8 cellular contexts compared by ENCODE assay signal in genomic region chr19:37932985-37933953, GRCh38. TPM values are rescaled to one million over a fixed set of nuclear protein-coding genes. Genes with fewer than 3 reads are reported as not detected.
DNase-seq lines count a peak whose midpoint lies in the region; ATAC-seq and TF ChIP-seq lines count a peak whose summit lies in the region.
"Had no signal": no experiment of that assay in that cellular context is flagged by ENCODE, and none has a peak within 500 bp of the region (broad histone marks: within the 10 kb centered on the region; RNA-seq: fewer than 3 reads in every experiment).

No MANE protein-coding gene starts in this region.

- POLR2A ChIA-PET in RWPE1 (lab: Yijun Ruan, JAX; ENCODE audit: low non-redundant PET): interaction anchor here (2.0 kb wide), 1 partner anchor 71 kb away, joined by 8 read pairs; no protein-coding TSS in a partner anchor

- peaks cover 49% of the 10 kb centered on the region for H3K36me3 Mint-ChIP-seq in HFFc6 (ENCODE audit: low read depth)
- H3K36me3 Mint-ChIP-seq in stimulated activated memory B cell treated with anti-CD40 and anti-IgM and Interleukin-4, amounts not matched to agents 10 μg/mL and 1 μg/mL and 100 μg/mL, for 72 hours: peaks cover 32% of the 10 kb centered on the region

- no peak overlapping the region for H3K4me3 Mint-ChIP-seq in HFFc6
- peak overlapping the region; percentile 56 for H3K4me3 Mint-ChIP-seq in stimulated activated memory B cell treated with anti-CD40 and anti-IgM and Interleukin-4, amounts not matched to agents 10 μg/mL and 1 μg/mL and 100 μg/mL, for 72 hours

- CTCF ChIA-PET in RWPE1 (lab: Yijun Ruan, JAX): interaction anchor here (0.5 to 1.3 kb wide), 10 partner anchors 9 to 304 kb away, joined by 3 to 7 read pairs (median 3); no protein-coding TSS in a partner anchor

- peaks cover 46% of the 10 kb centered on the region for H3K4me1 Mint-ChIP-seq in HFFc6 (ENCODE audit: low read depth)
- peaks cover 66% of the 10 kb centered on the region for H3K4me1 Mint-ChIP-seq in stimulated activated memory B cell treated with anti-CD40 and anti-IgM and Interleukin-4, amounts not matched to agents 10 μg/mL and 1 μg/mL and 100 μg/mL, for 72 hours

- TF ChIP-seq CTCF in HFFc6 (IDR thresholded peaks at IDR 0.05) (no peak), RWPE1 (conservative IDR thresholded peaks at IDR 0.05; ENCODE audit: low read depth) (no peak)

- peak; percentile 16 for ATAC-seq in left ventricle myocardium superior
- no peak for ATAC-seq in stimulated activated memory B cell treated with anti-CD40 and anti-IgM and Interleukin-4, amounts not matched to agents 10 μg/mL and 1 μg/mL and 100 μg/mL, for 72 hours
- ATAC-seq in GM19328 (IDR thresholded peaks at IDR 0.05; ENCODE audit: unreplicated experiment): no peak
- ATAC-seq in HG03565 (IDR thresholded peaks at IDR 0.05; ENCODE audit: unreplicated experiment): no peak
- ATAC-seq in HG02623 (IDR thresholded peaks at IDR 0.05; ENCODE audit: unreplicated experiment): no peak

- H3K27me3 Mint-ChIP-seq in HFFc6 (ENCODE audit: insufficient read depth): peaks cover 2% of the 10 kb centered on the region; the same call in 1 of the 2 replicates
- H3K27me3 Mint-ChIP-seq in stimulated activated memory B cell treated with anti-CD40 and anti-IgM and Interleukin-4, amounts not matched to agents 10 μg/mL and 1 μg/mL and 100 μg/mL, for 72 hours: no peaks in the 10 kb centered on the region

- peak overlapping the region; percentile 43; the same call in 1 of the 2 replicates for H3K27ac Mint-ChIP-seq in HFFc6
- peak overlapping the region; percentile 93 for H3K27ac Mint-ChIP-seq in stimulated activated memory B cell treated with anti-CD40 and anti-IgM and Interleukin-4, amounts not matched to agents 10 μg/mL and 1 μg/mL and 100 μg/mL, for 72 hours

- peak overlapping the region; percentile 91 for H3K27ac ChIP-seq in RWPE1
- H3K27ac ChIP-seq: SK-N-MC had no signal

- H3K9me3 Mint-ChIP-seq in HFFc6: peaks cover 16% of the 10 kb centered on the region
- H3K9me3 Mint-ChIP-seq in stimulated activated memory B cell treated with anti-CD40 and anti-IgM and Interleukin-4, amounts not matched to agents 10 μg/mL and 1 μg/mL and 100 μg/mL, for 72 hours: no peaks in the 10 kb centered on the region

- peak; percentile 58 for DNase-seq in HFFc6
- peak; percentile 79 for DNase-seq in RWPE1 (ENCODE audit: low spot score)
- DNase-seq in left ventricle myocardium superior: no peak

- intact Hi-C loops in left ventricle myocardium superior (cut with micrococcal nuclease): no loop called here

RNA-seq across cellular contexts. Expression of gene SIPA1L3, which starts 26.3 kb away (rescaled TPM):
- 10 to 100 TPM; 34.0 to 46.7 (median 41.8) TPM for total RNA-seq in HFFc6 (2021; fragmentation: NEBNext Ultra II Directional; extraction: Animal tissue kit (Norgen Biotek cat#: 25700))
- 10.5 TPM for total RNA-seq in left ventricle myocardium superior

RNA-seq across cellular contexts. Expression of gene WDR87, which starts 26.9 kb away (rescaled TPM):
- total RNA-seq in HFFc6 (2021; fragmentation: NEBNext Ultra II Directional; extraction: Animal tissue kit (Norgen Biotek cat#: 25700)): not detected
- total RNA-seq in left ventricle myocardium superior: not detected
